In genomic region chr13:99288069-99288468, GRCh38 we compare ENCODE assay signal across 1 cellular context.
TF ChIP-seq lines count a peak whose summit lies in the region.

No MANE protein-coding gene starts in this region.

TF ChIP-seq in GM23338, 12 proteins besides CTCF, POLR2A, EP300 and RAD21 (continued from another document):
- no peak for TF ChIP-seq ZNF462 (CRISPR knock-in tag; IDR thresholded peaks at IDR 0.05)
- TF ChIP-seq STAT1 (IDR thresholded peaks at IDR 0.05; ENCODE audit: unreplicated experiment), result no peak
- no peak for TF ChIP-seq EZH2 (IDR thresholded peaks at IDR 0.05; ENCODE audit: low read depth, unreplicated experiment)
- no peak for TF ChIP-seq REST (IDR thresholded peaks at IDR 0.05; ENCODE audit: unreplicated experiment)
